ENCODE assay signal across 29 cellular contexts in genomic region chr2:74854401-74854800, GRCh38.
"Had no signal": no experiment of that assay in that cellular context is flagged by ENCODE, and none has a peak within 500 bp of the region (broad histone marks: within the 10 kb centered on the region; RNA-seq: fewer than 3 reads in every experiment).

No MANE protein-coding gene starts in this region.

- DNase-seq: activated CD4-positive, alpha-beta T cell treated with anti-CD3 and anti-CD28 coated beads, Interleukin-2, amount 10 ng/mL, durations not matched to agents 24 days and 14 days; activated CD4-positive, alpha-beta T cell treated with anti-CD3 and anti-CD28 coated beads, Interleukin-2, amount 50 U/mL, for 4 hours; activated CD8-positive, alpha-beta T cell treated with anti-CD3 and anti-CD28 coated beads for 36 hours; activated effector memory CD4-positive, alpha-beta T cell treated with anti-CD3 and anti-CD28 coated beads, Interleukin-2, amount 50 U/mL, for 16 hours; activated naive CD4-positive, alpha-beta T cell; activated naive CD4-positive, alpha-beta T cell treated with anti-CD3 and anti-CD28 coated beads, Interleukin-2, amount 50 U/mL, for 16 hours; activated naive CD8-positive, alpha-beta T cell treated with anti-CD3 and anti-CD28 coated beads for 36 hours; activated T-cell treated with anti-CD3 and anti-CD28 coated beads, Interleukin-2, amount 50 U/mL, for 1 hour; activated T-cell treated with anti-CD3 and anti-CD28 coated beads, Interleukin-2, amount 50 U/mL, for 72 hours; amygdala; cerebellar nuclear complex; Karpas-422; KBM-7; MG63; MV-4-11; NCI-H1092; NCI-H1436 treated with DMSO at 0.1 percent for 48 hours; NCI-H1694 treated with DMSO at 0.1 percent for 48 hours; NCI-H2029; NCI-H345; NCI-H524 treated with DMSO at 0.1 percent for 48 hours; RPMI8226; SW 1271; T-helper 1 cell; T1000 had no signal

- H3K9me3 Mint-ChIP-seq: activated CD4-positive, alpha-beta T cell treated with anti-CD3 and anti-CD28 coated beads, Interleukin-2, amount 10 ng/mL, durations not matched to agents 24 days and 14 days; activated CD8-positive, alpha-beta T cell treated with anti-CD3 and anti-CD28 coated beads for 36 hours; activated naive CD8-positive, alpha-beta T cell treated with anti-CD3 and anti-CD28 coated beads for 36 hours; activated T-cell treated with anti-CD3 and anti-CD28 coated beads, Interleukin-2, amount 50 U/mL, for 72 hours; activated T-helper 17 cell treated with anti-CD3 and anti-CD28 coated beads, Interleukin-2, amount 50 U/mL, for 72 hours had no signal

- H3K9me3 ChIP-seq: ascending aorta, MG63 had no signal

- H3K27ac Mint-ChIP-seq: activated CD8-positive, alpha-beta T cell treated with anti-CD3 and anti-CD28 coated beads for 36 hours; activated naive CD8-positive, alpha-beta T cell treated with anti-CD3 and anti-CD28 coated beads for 36 hours; activated T-cell treated with anti-CD3 and anti-CD28 coated beads, Interleukin-2, amount 50 U/mL, for 72 hours; activated T-helper 17 cell treated with anti-CD3 and anti-CD28 coated beads, Interleukin-2, amount 50 U/mL, for 72 hours had no signal

- H3K27me3 Mint-ChIP-seq: activated CD4-positive, alpha-beta T cell treated with anti-CD3 and anti-CD28 coated beads, Interleukin-2, amount 10 ng/mL, durations not matched to agents 24 days and 14 days; activated CD8-positive, alpha-beta T cell treated with anti-CD3 and anti-CD28 coated beads for 36 hours; activated naive CD8-positive, alpha-beta T cell treated with anti-CD3 and anti-CD28 coated beads for 36 hours; activated T-helper 17 cell treated with anti-CD3 and anti-CD28 coated beads, Interleukin-2, amount 50 U/mL, for 72 hours had no signal

- H3K27me3 ChIP-seq: ascending aorta, MG63 had no signal

- ATAC-seq: activated CD8-positive, alpha-beta T cell treated with anti-CD3 and anti-CD28 coated beads for 36 hours; activated T-cell treated with anti-CD3 and anti-CD28 coated beads, Interleukin-2, amount 50 U/mL, for 72 hours; activated T-helper 17 cell treated with anti-CD3 and anti-CD28 coated beads, Interleukin-2, amount 50 U/mL, for 72 hours; Panc1 had no signal

- H3K27ac ChIP-seq: ascending aorta, WERI-Rb-1 had no signal

- H3K4me1 ChIP-seq: ascending aorta had no signal

- H3K4me3 Mint-ChIP-seq: activated CD4-positive, alpha-beta T cell treated with anti-CD3 and anti-CD28 coated beads, Interleukin-2, amount 10 ng/mL, durations not matched to agents 24 days and 14 days; activated CD8-positive, alpha-beta T cell treated with anti-CD3 and anti-CD28 coated beads for 36 hours; activated naive CD8-positive, alpha-beta T cell treated with anti-CD3 and anti-CD28 coated beads for 36 hours; activated T-cell treated with anti-CD3 and anti-CD28 coated beads, Interleukin-2, amount 50 U/mL, for 72 hours; activated T-helper 17 cell treated with anti-CD3 and anti-CD28 coated beads, Interleukin-2, amount 50 U/mL, for 72 hours had no signal

- H3K4me3 ChIP-seq: ascending aorta, MG63 had no signal
